ENCODE assay signal across 20 cellular contexts in genomic region chr13:99131410-99131809, GRCh38.
DNase-seq lines count a peak whose midpoint lies in the region; ATAC-seq, FAIRE-seq and TF ChIP-seq lines count a peak whose summit lies in the region.
"Had no signal": no experiment of that assay in that cellular context is flagged by ENCODE, and none has a peak within 500 bp of the region (broad histone marks: within the 10 kb centered on the region; RNA-seq: fewer than 3 reads in every experiment).

No MANE protein-coding gene starts in this region.

- H2BK20ac ChIP-seq in IMR-90 (ENCODE audit: low read depth, low read length): no peak overlapping the region

- POLR2A ChIA-PET in HepG2 (lab: Yijun Ruan, JAX): no interaction called here
- POLR2A ChIA-PET in IMR-90 (lab: Charles Lee; ENCODE audit: unreplicated experiment): no interaction called here
- POLR2A ChIA-PET in K562 (lab: Yijun Ruan, JAX): interaction anchor here (0.7 kb wide), 1 partner anchor 35 kb away, joined by 3 read pairs; no protein-coding TSS in a partner anchor

- H3K27ac ChIP-seq in HepG2 (ENCODE audit: extremely low read length, insufficient read depth, low read length) (no peak overlapping the region), right lobe of liver (no peak overlapping the region), IMR-90 (ENCODE audit: insufficient read depth, low read length) (no peak overlapping the region), K562 (ENCODE audit: extremely low read depth, low read depth, low read length) (no peak overlapping the region)
- H3K27ac ChIP-seq: 22Rv1; BLaER1 treated with 17β-estradiol and CSF1 and Interleukin-3, amounts not matched to agents 10 nM and 100 nM; C4-2B had no signal

- dilution Hi-C loops in IMR-90 (cut with HindIII; ENCODE audit: low sequenced_read_pairs, unreplicated experiment): no loop called here

- no peaks in the 10 kb centered on the region for H3K79me1 ChIP-seq in IMR-90 (ENCODE audit: low read depth in 1 of 2, low read length in 2 of 2)

- no peak overlapping the region for H2AFZ ChIP-seq in HepG2 (ENCODE audit: low read length)
- H2AFZ ChIP-seq in IMR-90 (replicated peaks; ENCODE audit: low read length, poor library complexity): no peak overlapping the region
- H2AFZ ChIP-seq in K562 (ENCODE audit: low read depth, low read length): no peak overlapping the region

- no peak for FAIRE-seq in HepG2 (lab: Jason Lieb, UNC)
- no peak for FAIRE-seq in K562 (lab: Jason Lieb, UNC)
- FAIRE-seq: G401.6, GM19239 had no signal

- no peak overlapping the region for H4K91ac ChIP-seq in IMR-90 (ENCODE audit: insufficient read depth, low read depth, low read length)

- TF ChIP-seq RAD21 in HepG2 (CRISPR knock-in tag; IDR thresholded peaks at IDR 0.05) (no peak), IMR-90 (IDR thresholded peaks at IDR 0.05; ENCODE audit: low read length) (no peak), K562 (CRISPR knock-in tag; conservative IDR thresholded peaks at IDR 0.05 in 1 of 2, IDR thresholded peaks at IDR 0.05 in 1 of 2) (no peak)

- no peaks in the 10 kb centered on the region for H3K79me2 ChIP-seq in HepG2 (ENCODE audit: insufficient read depth, low read length)
- no peaks in the 10 kb centered on the region for H3K79me2 ChIP-seq in K562 (ENCODE audit: control insufficient read depth, insufficient read depth, low read length)

- no peak overlapping the region for H2AK5ac ChIP-seq in IMR-90 (ENCODE audit: low read depth, low read length)

- no peak overlapping the region for H3K23ac ChIP-seq in IMR-90 (ENCODE audit: low read depth, low read length)

- BruUV-seq in HepG2 (replicated peaks; lab: Mats Ljungman, UMichigan): no TSS peak
- no TSS peak for BruUV-seq in IMR-90 (replicated peaks; lab: Mats Ljungman, UMichigan)
- no TSS peak for BruUV-seq in K562 (replicated peaks; lab: Mats Ljungman, UMichigan)

- no peak overlapping the region for H2BK15ac ChIP-seq in IMR-90 (ENCODE audit: low read depth, low read length)

- 13% methylated on average over 4 of the region's 4 CpGs for WGBS in HepG2 (ENCODE audit: low lambda C conversion rate)
- WGBS in right lobe of liver (ENCODE audit: insufficient coverage, low coverage, low lambda C conversion rate, missing lambda C conversion rate): 74% methylated on average over 4 of the region's 4 CpGs
- WGBS in IMR-90 (ENCODE audit: extremely low coverage in 2 of 2, insufficient read length in 1 of 2), 2 experiments: 83% methylated on average over 1 of the region's 4 CpGs; no CpG with 5 or more reads in 1 of the 2 experiments
- 41% methylated on average over 4 of the region's 4 CpGs for WGBS in K562 (ENCODE audit: insufficient coverage, low coverage, missing lambda C conversion rate)

- intact Hi-C loops in HepG2 (cut with micrococcal nuclease; ENCODE audit: unreplicated experiment): no loop called here
- intact Hi-C loops in right lobe of liver (cut with DNase I): no loop called here
- intact Hi-C loops in IMR-90 (cut with micrococcal nuclease): no loop called here
- intact Hi-C loops in K562 (cut with micrococcal nuclease): no loop called here

- H3K9me1 ChIP-seq in IMR-90 (ENCODE audit: insufficient read depth, low read length) (no peaks in the 10 kb centered on the region), K562 (ENCODE audit: control insufficient read depth, insufficient read depth, low read length) (no peaks in the 10 kb centered on the region)

- H4K8ac ChIP-seq in IMR-90 (ENCODE audit: low read depth in 2 of 2, low read length in 2 of 2): no peak overlapping the region

- H3K9me3 ChIP-seq in HepG2 (ENCODE audit: low read length) (no peaks in the 10 kb centered on the region), right lobe of liver (no peaks in the 10 kb centered on the region), IMR-90 (ENCODE audit: control insufficient read depth, insufficient read depth, low read length) (no peaks in the 10 kb centered on the region; the same call in 1 of the 2 replicates), K562 (replicated peaks; ENCODE audit: control insufficient read depth, insufficient read depth, low read depth, low read length) (no peaks in the 10 kb centered on the region)
- H3K9me3 ChIP-seq: BE2C, Caco-2 had no signal

- H3K36me3 ChIP-seq in HepG2 (replicated peaks in 1 of 2; ENCODE audit: control insufficient read depth in 1 of 2, insufficient read depth in 2 of 2, low read length in 2 of 2) (no peaks in the 10 kb centered on the region), right lobe of liver (no peaks in the 10 kb centered on the region), IMR-90 (ENCODE audit: control insufficient read depth, insufficient read depth, low read length) (no peaks in the 10 kb centered on the region), K562 (ENCODE audit: control insufficient read depth, insufficient read depth, low read length) (no peaks in the 10 kb centered on the region)
- H3K36me3 ChIP-seq: BE2C; BLaER1 treated with 17β-estradiol and CSF1 and Interleukin-3, amounts not matched to agents 10 nM and 100 nM had no signal

- in situ Hi-C loops in HepG2 (cut with HindIII; ENCODE audit: extremely low pct_ligation_motif_present, low pct_unique_long_range_greater_than_20kb): no loop called here
- in situ Hi-C loops in IMR-90 (cut with MboI; ENCODE audit: low sequenced_read_pairs): no loop called here
- in situ Hi-C loops in K562 (cut with MboI): no loop called here

- ATAC-seq in HepG2 (no peak), right lobe of liver (no peak), IMR-90 (ENCODE audit: low read depth) (no peak), K562 (no peak)
- ATAC-seq: CD8-positive, alpha-beta T cell had no signal

- H4K20me1 ChIP-seq in HepG2 (ENCODE audit: insufficient read depth, low read length): no peaks in the 10 kb centered on the region
- H4K20me1 ChIP-seq in IMR-90 (ENCODE audit: insufficient read depth, low read length): no peaks in the 10 kb centered on the region
- H4K20me1 ChIP-seq in K562 (replicated peaks; ENCODE audit: control insufficient read depth, insufficient read depth, low read length): no peaks in the 10 kb centered on the region

- DNase-seq in HepG2 (ENCODE audit: low spot score) (no peak), right lobe of liver (no peak), IMR-90 (no peak), K562 (ENCODE audit: extremely low read depth in 1 of 4, low spot score in 3 of 4) (no peak), NCI-H1436 (lab: John Stamatoyannopoulos, UW) (no peak), GM20000 (ENCODE audit: low spot score) (no peak)
- no peak for DNase-seq in activated effector memory CD4-positive, alpha-beta T cell treated with anti-CD3 and anti-CD28 coated beads, Interleukin-2, amount 50 U/mL, for 16 hours
- DNase-seq: ACHN; BE2C; Caco-2; Calu3; CD4-positive, alpha-beta T cell; CD8-positive, alpha-beta T cell; DMS79 treated with DMSO at 0.1 percent for 48 hours; GF-D8 had no signal

- no peak for TF ChIP-seq POLR2A in HepG2 (IDR thresholded peaks at IDR 0.05; ENCODE audit: insufficient read depth in 1 of 2, low read depth in 2 of 2, low read length in 2 of 2)
- no peak for TF ChIP-seq POLR2A in right lobe of liver (IDR thresholded peaks at IDR 0.05)
- no peak for TF ChIP-seq POLR2A in IMR-90 (IDR thresholded peaks at IDR 0.05; ENCODE audit: low read depth, low read length)
- no peak for TF ChIP-seq POLR2A in K562 (conservative IDR thresholded peaks at IDR 0.05)

- H3K9ac ChIP-seq in HepG2 (ENCODE audit: insufficient read depth, low read depth, low read length) (no peak overlapping the region), IMR-90 (ENCODE audit: low read depth, low read length) (no peak overlapping the region), K562 (ENCODE audit: insufficient read depth in 1 of 2, low read depth in 2 of 2, low read length in 2 of 2) (no peak overlapping the region)
- H3K9ac ChIP-seq: BLaER1 treated with 17β-estradiol and CSF1 and Interleukin-3, amounts not matched to agents 10 nM and 100 nM had no signal

- no peak overlapping the region for H2BK5ac ChIP-seq in IMR-90 (ENCODE audit: low read depth, low read length, poor library complexity, severe bottlenecking)

- no peak overlapping the region for H4K5ac ChIP-seq in IMR-90 (ENCODE audit: low read depth, low read length)

- no peaks in the 10 kb centered on the region for H3K4me1 ChIP-seq in HepG2 (ENCODE audit: insufficient read depth, low read length)
- no peaks in the 10 kb centered on the region for H3K4me1 ChIP-seq in right lobe of liver
- no peaks in the 10 kb centered on the region for H3K4me1 ChIP-seq in IMR-90 (ENCODE audit: control insufficient read depth, insufficient read depth, low read length)
- H3K4me1 ChIP-seq in K562 (replicated peaks in 1 of 2; ENCODE audit: control insufficient read depth in 2 of 2, insufficient read depth in 2 of 2, low read length in 2 of 2): no peaks in the 10 kb centered on the region; a peak in 1 of 5 replicates
- H3K4me1 ChIP-seq: BE2C had no signal

- no peak overlapping the region for H2BK120ac ChIP-seq in IMR-90 (ENCODE audit: low read depth, low read length)

- H3K4me2 ChIP-seq in HepG2 (ENCODE audit: low read depth, low read length): no peak overlapping the region
- no peak overlapping the region for H3K4me2 ChIP-seq in IMR-90 (ENCODE audit: low read depth, low read length)
- no peak overlapping the region for H3K4me2 ChIP-seq in K562 (ENCODE audit: insufficient read depth, low read length)

- no peak overlapping the region for H2AK9ac ChIP-seq in IMR-90 (replicated peaks; ENCODE audit: low read depth, low read length, poor library complexity)

- H3K56ac ChIP-seq in IMR-90 (ENCODE audit: extremely low read depth, insufficient read depth, low read length): no peak overlapping the region

- H3K4me3 ChIP-seq in HepG2 (replicated peaks in 1 of 3; ENCODE audit: insufficient read depth in 1 of 3, low read depth in 2 of 3, low read length in 3 of 3) (no peak overlapping the region), right lobe of liver (no peak overlapping the region), IMR-90 (ENCODE audit: insufficient read depth, low read depth, low read length) (no peak overlapping the region), K562 (no peak overlapping the region)
- H3K4me3 ChIP-seq: BLaER1 treated with 17β-estradiol and CSF1 and Interleukin-3, amounts not matched to agents 10 nM and 100 nM had no signal

- no peak overlapping the region for H3K18ac ChIP-seq in IMR-90 (ENCODE audit: low read depth, low read length)

- TF ChIP-seq EP300 in HepG2 (IDR thresholded peaks at IDR 0.05; ENCODE audit: low read depth in 2 of 2, low read length in 2 of 2) (no peak), HepG2 (CRISPR knock-in tag; IDR thresholded peaks at IDR 0.05; ENCODE audit: borderline replicate concordance) (no peak), K562 (IDR thresholded peaks at IDR 0.05; ENCODE audit: low read length) (no peak)

- TF ChIP-seq CTCF in HepG2 (CRISPR knock-in tag; IDR thresholded peaks at IDR 0.05) (no peak), right lobe of liver (IDR thresholded peaks at IDR 0.05) (no peak), IMR-90 (conservative IDR thresholded peaks at IDR 0.05; ENCODE audit: low read depth, low read length) (no peak), K562 (IDR thresholded peaks at IDR 0.05 in 2 of 3, conservative IDR thresholded peaks at IDR 0.05 in 1 of 3; ENCODE audit: insufficient read depth in 2 of 3, low read depth in 1 of 3, low read length in 3 of 3) (no peak), GM20000 (IDR thresholded peaks at IDR 0.05; ENCODE audit: extremely low read depth, missing control alignments) (no peak)

- no peak overlapping the region for H3K14ac ChIP-seq in IMR-90 (replicated peaks; ENCODE audit: low read depth, low read length)

- CTCF ChIA-PET in HepG2 (lab: Yijun Ruan, JAX; ENCODE audit: low intra/inter-chr PET ratio, low total read pairs) (no interaction called here), IMR-90 (lab: Yijun Ruan, JAX) (no interaction called here), K562 (lab: Yijun Ruan, JAX; ENCODE audit: low intra/inter-chr PET ratio) (no interaction called here)

- H3K4ac ChIP-seq in IMR-90 (ENCODE audit: low read depth, low read length): no peak overlapping the region

- peaks cover 0 to 7% of the 10 kb centered on the region in 2 experiments; a peak in 3 of 5 replicates for H3K27me3 ChIP-seq in HepG2 (ENCODE audit: control insufficient read depth in 1 of 2, insufficient read depth in 2 of 2, low read length in 2 of 2)
- no peaks in the 10 kb centered on the region for H3K27me3 ChIP-seq in right lobe of liver
- H3K27me3 ChIP-seq in IMR-90 (ENCODE audit: control insufficient read depth, insufficient read depth, low read length): peaks cover 29% of the 10 kb centered on the region
- no peaks in the 10 kb centered on the region for H3K27me3 ChIP-seq in K562 (ENCODE audit: control insufficient read depth in 2 of 2, insufficient read depth in 2 of 2, low read length in 2 of 2)
- H3K27me3 ChIP-seq: BE2C had no signal

Comparison
In these comparisons a context has a peak if more than half of its experiments do, and no peak if none do; other contexts are left out.
1. Of the 241 proteins assayed by ChIP-seq in both HepG2 and K562: peak only in HepG2: MAFF; only in K562: none; in both: MAFK; in neither: 239.